Comparison of ENCODE assay signal across 8 cellular contexts in the genomic region with DNA sequence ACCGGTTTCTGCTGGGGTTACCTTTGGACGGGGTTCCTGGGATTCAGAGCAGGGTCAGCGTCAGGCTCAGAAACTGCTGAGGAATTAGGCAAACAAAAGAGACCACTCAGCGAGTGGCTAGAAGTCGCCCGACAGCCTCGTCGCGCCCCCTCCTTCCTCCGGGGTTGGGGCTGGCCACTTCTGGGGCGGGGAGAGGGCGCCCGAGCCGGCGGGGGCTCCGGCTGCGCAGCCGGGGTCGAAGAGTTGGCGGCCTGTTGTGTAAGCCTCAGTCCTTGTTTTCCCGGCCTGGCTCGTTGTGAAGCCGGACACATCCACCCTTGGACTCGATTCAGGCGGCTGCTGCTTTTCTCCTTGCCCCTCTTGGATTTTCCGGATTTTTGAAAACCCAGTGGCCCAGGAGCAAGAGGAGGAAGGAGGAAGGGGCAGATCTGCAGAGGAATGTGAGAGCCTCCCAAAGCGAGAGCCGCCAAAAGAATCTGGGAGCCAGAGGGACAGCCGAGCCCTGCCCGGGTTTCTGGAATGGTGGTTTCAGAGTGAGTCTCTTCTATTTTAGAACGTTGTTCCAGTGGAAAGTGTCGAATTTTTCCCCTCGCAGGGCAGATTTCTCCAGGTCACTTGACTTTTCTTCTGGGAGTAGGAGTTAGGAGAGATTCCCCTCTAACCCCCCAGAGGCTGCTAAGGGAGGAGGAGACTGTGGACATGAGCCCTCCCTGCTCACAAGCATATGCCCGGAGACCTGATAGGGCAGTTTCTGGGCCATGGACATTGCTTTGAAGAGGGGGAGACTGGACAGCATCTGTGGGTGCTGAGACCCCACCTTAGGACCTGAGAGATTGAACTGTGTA. TPM values are rescaled to one million over a fixed set of nuclear protein-coding genes. Genes with fewer than 3 reads are reported as not detected.
A peak's percentile ranks its signal among the peaks of the same experiment; 100 is the strongest.
DNase-seq lines count a peak whose midpoint lies in the region; ATAC-seq, FAIRE-seq and TF ChIP-seq lines count a peak whose summit lies in the region.

No MANE protein-coding gene starts in this region.

- no peaks in the 10 kb centered on the region for H3K9me3 ChIP-seq in HUES48 (ENCODE audit: control insufficient read depth, insufficient read depth, low read length)
- no peaks in the 10 kb centered on the region for H3K9me3 ChIP-seq in GM12878 (replicated peaks; ENCODE audit: control insufficient read depth, insufficient read depth, low read length)

- POLR2A ChIA-PET in GM12878 (lab: Charles Lee): interaction anchor here (0.6 to 2.0 kb wide), 6 partner anchors 9 to 870 kb away, joined by 3 to 12 read pairs (median 4); a partner anchor contains a TSS

- H3K4me1 ChIP-seq in HUES48 (ENCODE audit: control insufficient read depth, insufficient read depth, low read length) (peaks cover 32% of the 10 kb centered on the region), GM12878 (ENCODE audit: control insufficient read depth, insufficient read depth, low read length) (0 out of 2 replicates have a peak, but pooled peaks cover 2% of the 10 kb centered on the region)

- TF ChIP-seq CTCF in GM12878 (IDR thresholded peaks at IDR 0.05 in 2 of 3, conservative IDR thresholded peaks at IDR 0.05 in 1 of 3; ENCODE audit: control insufficient read depth in 2 of 3, extremely low read depth in 1 of 3, insufficient read depth in 1 of 3, low read depth in 3 of 3, low read length in 3 of 3): no peak

- 24% methylated on average over 32 of the region's 34 CpGs for WGBS in GM12878 (ENCODE audit: insufficient coverage, insufficient replicate concordance, low lambda C conversion rate, missing lambda C conversion rate)

- H3K27me3 ChIP-seq in HUES48 (ENCODE audit: control insufficient read depth, insufficient read depth, low read length) (peaks cover 13% of the 10 kb centered on the region), GM12878 (replicated peaks in 1 of 2; ENCODE audit: control insufficient read depth in 2 of 2, insufficient read depth in 2 of 2, low read length in 1 of 2) (peaks cover 0 to 2% of the 10 kb centered on the region in 2 experiments; a peak in 2 of 4 replicates)

- BruUV-seq in GM12878 (replicated peaks; lab: Mats Ljungman, UMichigan): TSS peak; percentile 65

- DNase-seq in AG08396 (ENCODE audit: low spot score): peak; percentile 58
- no peak for DNase-seq in GM12878 (ENCODE audit: low read depth, low spot score)
- DNase-seq in iPS-NIHi11 (ENCODE audit: low spot score): peak; percentile 79
- no peak for DNase-seq in activated CD4-positive, CD25-positive, alpha-beta regulatory T cell treated with anti-CD3 and anti-CD28 coated beads, Interleukin-2, amount 50 U/mL, for 72 hours
- no peak for DNase-seq in NK-92 (lab: John Stamatoyannopoulos, UW; ENCODE audit: unreplicated experiment)
- no peak for DNase-seq in NCI-H2171 (lab: John Stamatoyannopoulos, UW)

- SMC1A ChIA-PET in GM12878 (lab: Charles Lee; ENCODE audit: uncharacterized antibody, unreplicated experiment): no interaction called here

- H2AFZ ChIP-seq in GM12878 (ENCODE audit: control insufficient read depth, low read depth, low read length): peak overlapping the region; percentile 85

- peaks cover 18% of the 10 kb centered on the region for H3K36me3 ChIP-seq in HUES48 (ENCODE audit: control insufficient read depth, insufficient read depth, low read length)
- no peaks in the 10 kb centered on the region for H3K36me3 ChIP-seq in GM12878 (ENCODE audit: control insufficient read depth in 2 of 2, insufficient read depth in 2 of 2, low read length in 1 of 2)

- peak overlapping the region; percentile 94 for H3K4me2 ChIP-seq in GM12878 (ENCODE audit: control insufficient read depth, insufficient read depth)

- TF ChIP-seq RAD21 in GM12878 (IDR thresholded peaks at IDR 0.05; ENCODE audit: insufficient read depth, low read depth, low read length): no peak

- RAD21 ChIA-PET in GM12878 (lab: Charles Lee; ENCODE audit: unreplicated experiment): interaction anchor here (1.1 to 2.6 kb wide), 4 partner anchors 23 to 281 kb away, joined by 3 to 10 read pairs (median 6); a partner anchor contains a TSS

- in situ Hi-C loops in GM12878 (cut with MboI): no loop called here

- CTCF ChIA-PET in GM12878 (lab: Yijun Ruan, JAX): interaction anchor here (0.6 to 2.9 kb wide), 11 partner anchors 9 to 280 kb away, joined by 3 to 27 read pairs (median 4); a partner anchor contains a TSS

- intact Hi-C loops in GM12878 (cut with micrococcal nuclease; ENCODE audit: unreplicated experiment): loop anchor here (10.0 kb wide), 1 partner anchor 714 kb away; a partner anchor contains a TSS

- no peaks in the 10 kb centered on the region for H4K20me1 ChIP-seq in GM12878 (ENCODE audit: control insufficient read depth, insufficient read depth)

- TF ChIP-seq POLR2A in GM12878 (IDR thresholded peaks at IDR 0.05; ENCODE audit: low read depth, low read length): no peak

- no peak for TF ChIP-seq EP300 in GM12878 (IDR thresholded peaks at IDR 0.05; ENCODE audit: borderline replicate concordance in 1 of 2, control insufficient read depth in 1 of 2, low read depth in 2 of 2, low read length in 2 of 2)

- H3K4me3 ChIP-seq in HUES48 (ENCODE audit: low read depth, low read length) (peak overlapping the region; percentile 67), GM12878 (peak overlapping the region; percentile 91), skin epidermis (peak overlapping the region; percentile 63 to 88 (median 79))

- H3K9ac ChIP-seq in HUES48 (ENCODE audit: low read depth, low read length) (peak overlapping the region; percentile 76), GM12878 (ENCODE audit: control insufficient read depth, insufficient read depth, low read length) (peak overlapping the region; percentile 62)

- H3K27ac ChIP-seq in HUES48 (ENCODE audit: low read depth, low read length) (peak overlapping the region; percentile 99), GM12878 (ENCODE audit: control insufficient read depth, insufficient read depth) (no peak overlapping the region), skin epidermis (peak overlapping the region; percentile 78 to 98 (median 94))

- peak; percentile 18 for ATAC-seq in GM12878

- no peak for FAIRE-seq in GM12878 (lab: Jason Lieb, UNC)

- no peaks in the 10 kb centered on the region for H3K79me2 ChIP-seq in GM12878 (ENCODE audit: control insufficient read depth, insufficient read depth, low read length)

TF ChIP-seq in GM12878, 131 proteins besides CTCF, POLR2A, EP300 and RAD21 (continues in another document):
- peak; percentile 3; the same call in 1 of the 2 replicates for TF ChIP-seq YY1 (IDR thresholded peaks at IDR 0.05; ENCODE audit: low read depth, low read length)

RNA-seq across cellular contexts. Expression of a gene that starts 0.7 kb away (rescaled TPM):
- total RNA-seq in GM12878 (2013; cell fraction: nucleolus; rRNA removed): 4.5 and 4.6 TPM in 2 replicates
- total RNA-seq in GM12878 (2014; rRNA removed) (0.45 and 0.76 TPM in 2 replicates), GM12878 (2014; rRNA removed; fragmentation: Illumina TruSeq; extraction: Trizol) (0.18 and 0.40 TPM in 2 replicates), GM12878 (2021) (0.85 and 1.1 TPM in 2 replicates)
- polyA plus RNA-seq in GM12878 (2011; ENCODE audit: low read depth): 0.25 TPM
- polyA plus RNA-seq in GM12878 (2011; rRNA removed) (1.1 and 1.9 TPM in 2 replicates), GM12878 (2014; fragmentation: Illumina TruSeq; extraction: Trizol) (0.40 and 0.59 TPM in 2 replicates), GM12878 (2014; fragmentation: Nextera tagmentation; extraction: Ambion mirVana) (under 1 TPM; 0.13 to 0.14 TPM), GM12878 (2014; rRNA removed) (0.71 and 0.83 TPM in 2 replicates), GM12878 (2016; fragmentation: Nextera tagmentation; extraction: Ambion mirVana) (under 1 TPM; 0.51 to 0.78 TPM)
- polyA plus RNA-seq in GM12878 (2011; cell fraction: cytosol; rRNA removed): 2.1 and 2.3 TPM in 2 replicates
- polyA plus RNA-seq in GM12878 (2011; cell fraction: nucleus; rRNA removed): 4.0 and 5.1 TPM in 2 replicates
- polyA plus RNA-seq in GM12878 (2012): 0.91 and 0.95 TPM in 2 replicates
- 3.7 and 6.0 TPM in 2 replicates for polyA minus RNA-seq in GM12878 (2011; rRNA and poly(A)+ RNA removed)
- 1.6 TPM in 2 replicates for polyA minus RNA-seq in GM12878 (2011; cell fraction: cytosol; rRNA and poly(A)+ RNA removed)
- 2.7 and 4.2 TPM in 2 replicates for polyA minus RNA-seq in GM12878 (2011; cell fraction: nucleus; rRNA and poly(A)+ RNA removed)

RNA-seq across cellular contexts. Expression of a gene that starts 8.4 kb away (rescaled TPM):
- 50.0 and 72.4 TPM in 2 replicates for total RNA-seq in GM12878 (2013; cell fraction: nucleolus; rRNA removed)
- total RNA-seq in GM12878 (2014; rRNA removed) (123 and 124 TPM in 2 replicates), GM12878 (2014; rRNA removed; fragmentation: Illumina TruSeq; extraction: Trizol) (47.4 and 53.0 TPM in 2 replicates), GM12878 (2021) (88.3 and 96.2 TPM in 2 replicates)
- 29.3 TPM for polyA plus RNA-seq in GM12878 (2011; ENCODE audit: low read depth)
- polyA plus RNA-seq in GM12878 (2011; rRNA removed) (66.6 and 74.2 TPM in 2 replicates), GM12878 (2014; fragmentation: Illumina TruSeq; extraction: Trizol) (35.1 and 36.9 TPM in 2 replicates), GM12878 (2014; fragmentation: Nextera tagmentation; extraction: Ambion mirVana) (10 to 100 TPM; 13.3 to 34.9 TPM), GM12878 (2014; rRNA removed) (115 and 123 TPM in 2 replicates), GM12878 (2016; fragmentation: Nextera tagmentation; extraction: Ambion mirVana) (100 to 1,000 TPM; 204 to 208 TPM)
- 102 and 121 TPM in 2 replicates for polyA plus RNA-seq in GM12878 (2011; cell fraction: cytosol; rRNA removed)
- 71.5 and 89.8 TPM in 2 replicates for polyA plus RNA-seq in GM12878 (2011; cell fraction: nucleus; rRNA removed)
- polyA plus RNA-seq in GM12878 (2012): 62.8 and 64.4 TPM in 2 replicates
- polyA minus RNA-seq in GM12878 (2011; rRNA and poly(A)+ RNA removed): 16.2 and 18.3 TPM in 2 replicates
- polyA minus RNA-seq in GM12878 (2011; cell fraction: cytosol; rRNA and poly(A)+ RNA removed): 21.6 and 28.9 TPM in 2 replicates
- polyA minus RNA-seq in GM12878 (2011; cell fraction: nucleus; rRNA and poly(A)+ RNA removed): 30.7 and 54.2 TPM in 2 replicates

RNA-seq across cellular contexts. Expression of a gene that starts 22.9 kb away (rescaled TPM):
- total RNA-seq in GM12878 (2013; cell fraction: nucleolus; rRNA removed): 21.9 and 23.6 TPM in 2 replicates
- 19.0 and 25.4 TPM in 2 replicates for total RNA-seq in GM12878 (2014; rRNA removed)
- 24.6 and 25.0 TPM in 2 replicates for total RNA-seq in GM12878 (2014; rRNA removed; fragmentation: Illumina TruSeq; extraction: Trizol)
- total RNA-seq in GM12878 (2021): 22.9 and 24.6 TPM in 2 replicates
- 17.4 TPM for polyA plus RNA-seq in GM12878 (2011; ENCODE audit: low read depth)
- 34.1 and 38.0 TPM in 2 replicates for polyA plus RNA-seq in GM12878 (2011; rRNA removed)
- 25.6 and 26.9 TPM in 2 replicates for polyA plus RNA-seq in GM12878 (2011; cell fraction: cytosol; rRNA removed)
- 21.2 and 24.6 TPM in 2 replicates for polyA plus RNA-seq in GM12878 (2011; cell fraction: nucleus; rRNA removed)
- 19.9 and 24.3 TPM in 2 replicates for polyA plus RNA-seq in GM12878 (2012)
- polyA plus RNA-seq in GM12878 (2014; fragmentation: Illumina TruSeq; extraction: Trizol): 30.2 and 30.9 TPM in 2 replicates
- 10 to 100 TPM; 47.3 to 50.3 TPM for polyA plus RNA-seq in GM12878 (2014; fragmentation: Nextera tagmentation; extraction: Ambion mirVana)
- polyA plus RNA-seq in GM12878 (2014; rRNA removed): 21.8 and 22.6 TPM in 2 replicates
- 10 to 100 TPM; 41.9 to 48.9 TPM for polyA plus RNA-seq in GM12878 (2016; fragmentation: Nextera tagmentation; extraction: Ambion mirVana)
- 21.1 and 25.5 TPM in 2 replicates for polyA minus RNA-seq in GM12878 (2011; rRNA and poly(A)+ RNA removed)
- 6.5 and 9.5 TPM in 2 replicates for polyA minus RNA-seq in GM12878 (2011; cell fraction: cytosol; rRNA and poly(A)+ RNA removed)
- 8.0 and 11.0 TPM in 2 replicates for polyA minus RNA-seq in GM12878 (2011; cell fraction: nucleus; rRNA and poly(A)+ RNA removed)

Comparison
In these comparisons a context has a peak if more than half of its experiments do, and no peak if none do; other contexts are left out.
1. DNase-seq: peak in AG08396 (single experiment) and iPS-NIHi11 (single experiment); none in GM12878 (single experiment), activated CD4-positive, CD25-positive, alpha-beta regulatory T cell treated with anti-CD3 and anti-CD28 coated beads, Interleukin-2, amount 50 U/mL, for 72 hours (single experiment), NK-92 (single experiment) and NCI-H2171 (single experiment).
2. Peak in every context shown above with its lines, with median percentiles within 50 percentile points of each other: H3K4me3 ChIP-seq.